ENCODE assay signal across 8 cellular contexts in genomic region chr3:111858641-111859040, GRCh38. TPM values are rescaled to one million over a fixed set of nuclear protein-coding genes. Genes with fewer than 3 reads are reported as not detected.
DNase-seq lines count a peak whose midpoint lies in the region; ATAC-seq and TF ChIP-seq lines count a peak whose summit lies in the region.

No MANE protein-coding gene starts in this region.

- H3K27me3 Mint-ChIP-seq in activated T-cell treated with anti-CD3 and anti-CD28 coated beads, Interleukin-2, amount 50 U/mL, for 24 hours, result peaks cover 38% of the 10 kb centered on the region

- peak overlapping the region; percentile 82 for H3K4me3 Mint-ChIP-seq in activated T-cell treated with anti-CD3 and anti-CD28 coated beads, Interleukin-2, amount 50 U/mL, for 24 hours

- no peak for TF ChIP-seq EP300 in tibial nerve (IDR thresholded peaks at IDR 0.05)

- DNase-seq in activated T-cell treated with anti-CD3 and anti-CD28 coated beads, Interleukin-2, amount 50 U/mL, for 24 hours, result no peak
- DNase-seq in activated T-cell treated with anti-CD3 and anti-CD28 coated beads for 4 hours (no peak), brain microvascular endothelial cell (no peak), lower lobe of right lung (no peak), tibial nerve (ENCODE audit: low spot score in 2 of 2) (no peak), SKM-1 (lab: John Stamatoyannopoulos, UW; ENCODE audit: unreplicated experiment) (no peak), D341Med (ENCODE audit: low spot score) (no peak)

- no peaks in the 10 kb centered on the region for H3K9me3 Mint-ChIP-seq in activated T-cell treated with anti-CD3 and anti-CD28 coated beads, Interleukin-2, amount 50 U/mL, for 24 hours

- H3K27ac ChIP-seq in brain microvascular endothelial cell (peak overlapping the region; percentile 99), lower lobe of right lung (peak overlapping the region; percentile 93), tibial nerve (peak overlapping the region; percentile 89 to 98 (median 98))

- no peaks in the 10 kb centered on the region for H3K27me3 ChIP-seq in brain microvascular endothelial cell (replicated peaks)
- no peaks in the 10 kb centered on the region for H3K27me3 ChIP-seq in lower lobe of right lung (ENCODE audit: low read depth)
- H3K27me3 ChIP-seq in tibial nerve, result no peaks in the 10 kb centered on the region

- H3K4me3 ChIP-seq in brain microvascular endothelial cell (ENCODE audit: low read depth, low read length) (peak overlapping the region; percentile 73), lower lobe of right lung (peak overlapping the region; percentile 73), tibial nerve (peak overlapping the region; percentile 69 to 88 (median 78))

- WGBS in tibial nerve, 2 donors, result 42 to 49% methylated on average over 10 of the region's 10 CpGs

- H3K4me1 ChIP-seq in lower lobe of right lung (peaks cover 17% of the 10 kb centered on the region), tibial nerve (peaks cover 0 to 34% (median 9%) of the 10 kb centered on the region in 4 donors)

- TF ChIP-seq CTCF in brain microvascular endothelial cell (IDR thresholded peaks at IDR 0.05; ENCODE audit: low read depth, low read length, missing control alignments) (no peak), lower lobe of right lung (IDR thresholded peaks at IDR 0.05) (no peak), tibial nerve (IDR thresholded peaks at IDR 0.05) (no peak)

- ATAC-seq in lower lobe of right lung (no peak), HG03520 (IDR thresholded peaks at IDR 0.05; ENCODE audit: unreplicated experiment) (no peak)

- TF ChIP-seq POLR2A in tibial nerve (IDR thresholded peaks at IDR 0.05), result no peak

- H3K27ac Mint-ChIP-seq in activated T-cell treated with anti-CD3 and anti-CD28 coated beads, Interleukin-2, amount 50 U/mL, for 24 hours, result no peak overlapping the region

- H3K36me3 Mint-ChIP-seq in activated T-cell treated with anti-CD3 and anti-CD28 coated beads, Interleukin-2, amount 50 U/mL, for 24 hours (ENCODE audit: low read depth), result peaks cover 2% of the 10 kb centered on the region

- in situ Hi-C loops in brain microvascular endothelial cell (cut with HindIII; ENCODE audit: low pct_ligation_motif_present, low sequenced_read_pairs), result no loop called here

- H3K36me3 ChIP-seq in brain microvascular endothelial cell (replicated peaks) (no peaks in the 10 kb centered on the region), lower lobe of right lung (no peaks in the 10 kb centered on the region), tibial nerve (no peaks in the 10 kb centered on the region)

- H3K4me1 Mint-ChIP-seq in activated T-cell treated with anti-CD3 and anti-CD28 coated beads, Interleukin-2, amount 50 U/mL, for 24 hours (ENCODE audit: low read depth), result peaks cover 16% of the 10 kb centered on the region

- H3K9me3 ChIP-seq in lower lobe of right lung (no peaks in the 10 kb centered on the region), tibial nerve (no peaks in the 10 kb centered on the region)

- intact Hi-C loops in lower lobe of right lung (cut with DNase I), result no loop called here

RNA-seq across cellular contexts. Expression of gene PHLDB2, which starts 0.4 kb away (rescaled TPM):
- total RNA-seq in lower lobe of right lung, result 33.6 TPM
- 100 to 1,000 TPM in 1 of 4 donors, 10 to 100 TPM in 3; 81.6 to 171 (median 88.2) TPM for total RNA-seq in tibial nerve
